ENCODE assay signal across 15 cellular contexts in the genomic region with DNA sequence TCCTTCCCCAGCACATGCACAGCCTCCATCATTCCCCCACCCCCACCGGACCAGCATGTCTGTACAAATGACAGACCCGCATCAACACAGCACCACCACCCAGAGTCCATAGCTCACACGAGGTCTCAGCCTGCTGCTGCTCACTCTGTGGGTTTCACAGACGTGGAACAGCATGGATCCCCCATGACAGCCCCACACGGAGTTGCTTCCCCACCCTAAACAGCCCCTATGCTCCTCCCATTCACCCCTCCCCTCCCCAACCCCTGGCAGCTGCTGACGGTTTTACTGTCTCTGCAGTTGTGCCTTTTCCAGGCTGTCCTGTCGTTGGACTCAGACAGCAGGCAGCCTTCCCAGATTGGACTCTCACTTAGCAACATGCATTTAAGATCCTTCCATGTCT.
DNase-seq lines count a peak whose midpoint lies in the region; ATAC-seq and TF ChIP-seq lines count a peak whose summit lies in the region.
"Had no signal": no experiment of that assay in that cellular context is flagged by ENCODE, and none has a peak within 500 bp of the region (broad histone marks: within the 10 kb centered on the region; RNA-seq: fewer than 3 reads in every experiment).

No MANE protein-coding gene starts in this region.

- no peak for ATAC-seq in GM21447 (IDR thresholded peaks at IDR 0.05; ENCODE audit: unreplicated experiment)
- ATAC-seq: activated CD8-positive, alpha-beta memory T cell treated with anti-CD3 and anti-CD28 coated beads, Interleukin-2, amount 10 ng/mL, durations not matched to agents 7 days and 5 days; naive thymus-derived CD8-positive, alpha-beta T cell had no signal

- no peak overlapping the region for H2AFZ ChIP-seq in SU-DHL-6 (ENCODE audit: low read depth, low read length, severe bottlenecking)

- H3K9me3 ChIP-seq in BLaER1, result no peaks in the 10 kb centered on the region
- no peaks in the 10 kb centered on the region for H3K9me3 ChIP-seq in SU-DHL-6 (ENCODE audit: insufficient read depth, low read length)
- H3K9me3 ChIP-seq: breast epithelium had no signal

- TF ChIP-seq CTCF in SU-DHL-6 (IDR thresholded peaks at IDR 0.05; ENCODE audit: insufficient read depth, low read length, poor library complexity, severe bottlenecking), result no peak

- peaks cover 18% of the 10 kb centered on the region; the same call in 1 of the 2 replicates for H3K36me3 ChIP-seq in BLaER1
- H3K36me3 ChIP-seq in SU-DHL-6 (ENCODE audit: low read length), result no peaks in the 10 kb centered on the region
- H3K36me3 ChIP-seq: breast epithelium had no signal

- H4K20me1 ChIP-seq in BLaER1, result peaks cover 100% of the 10 kb centered on the region
- no peaks in the 10 kb centered on the region for H4K20me1 ChIP-seq in SU-DHL-6 (ENCODE audit: low read depth, low read length)

- H3K4me3 ChIP-seq in BLaER1 (no peak overlapping the region), SU-DHL-6 (ENCODE audit: insufficient read depth, low read length, poor library complexity, severe bottlenecking) (no peak overlapping the region)
- H3K4me3 ChIP-seq: breast epithelium had no signal

- H3K4me1 ChIP-seq in BLaER1, result peaks cover 52% of the 10 kb centered on the region

- H3K9ac ChIP-seq in BLaER1 (no peak overlapping the region), SU-DHL-6 (ENCODE audit: low read length) (peak overlapping the region; percentile 45)

- H3K27me3 ChIP-seq in BLaER1, result no peaks in the 10 kb centered on the region; the same call in 1 of the 2 replicates
- no peaks in the 10 kb centered on the region for H3K27me3 ChIP-seq in SU-DHL-6 (ENCODE audit: low read length)
- H3K27me3 ChIP-seq: breast epithelium had no signal

- H3K79me2 ChIP-seq in SU-DHL-6 (ENCODE audit: insufficient read depth, low read length), result no peaks in the 10 kb centered on the region

- DNase-seq in islet precursor cell (peak; percentile 72), posterior cingulate gyrus (peak in 6 of 10 donors; percentile 44 to 93 (median 52)), CD1c-positive myeloid dendritic cell (ENCODE audit: extremely low spot score) (no peak), HuH-7 (ENCODE audit: low spot score) (no peak)
- DNase-seq in effector CD8-positive, alpha-beta T cell (lab: John Stamatoyannopoulos, UW), result no peak
- DNase-seq: activated CD8-positive, alpha-beta memory T cell treated with anti-CD3 and anti-CD28 coated beads, Interleukin-2, amount 10 ng/mL, durations not matched to agents 7 days and 5 days; activated naive CD4-positive, alpha-beta T cell; endodermal cell; foreskin melanocyte; naive thymus-derived CD8-positive, alpha-beta T cell; NCI-H1105 had no signal

- H3K4me2 ChIP-seq in BLaER1 (peak overlapping the region; percentile 60), SU-DHL-6 (ENCODE audit: low read depth, low read length, poor library complexity, severe bottlenecking) (peak overlapping the region; percentile 49)

- H3F3A ChIP-seq in SU-DHL-6 (ENCODE audit: insufficient read depth), result peaks cover 70% of the 10 kb centered on the region

- intact Hi-C loops in posterior cingulate gyrus (cut with DNase I), result no loop called here

- no peaks in the 10 kb centered on the region for H3K9me2 ChIP-seq in SU-DHL-6 (replicated peaks; ENCODE audit: insufficient read depth, low read length)

- H3K27ac ChIP-seq in BLaER1 (no peak overlapping the region), SU-DHL-6 (ENCODE audit: low read depth, low read length) (peak overlapping the region; percentile 80)
- H3K27ac ChIP-seq: breast epithelium had no signal

Comparison
In these comparisons a context has a peak if more than half of its experiments do, and no peak if none do; other contexts are left out.
1. DNase-seq: peak in islet precursor cell (single experiment) and posterior cingulate gyrus (6 of 10); none in effector CD8-positive, alpha-beta T cell (single experiment), CD1c-positive myeloid dendritic cell (single experiment) and HuH-7 (single experiment).